In genomic region chr7:141302617-141303016, GRCh38 we compare ENCODE assay signal across 36 cellular contexts.
"Had no signal": no experiment of that assay in that cellular context is flagged by ENCODE, and none has a peak within 500 bp of the region (broad histone marks: within the 10 kb centered on the region; RNA-seq: fewer than 3 reads in every experiment).

No MANE protein-coding gene starts in this region.

- H3K9me3 Mint-ChIP-seq: activated B cell treated with CpG ODN at 0.5 μM for 24 hours; activated CD4-positive, alpha-beta memory T cell treated with anti-CD3 and anti-CD28 coated beads for 36 hours; activated naive CD4-positive, alpha-beta T cell treated with anti-CD3 and anti-CD28 coated beads, Interleukin-2, amount 10 ng/mL, durations not matched to agents 7 days and 5 days; activated naive CD8-positive, alpha-beta T cell treated with anti-CD3 and anti-CD28 coated beads, Interleukin-2, amount 50 U/mL, for 24 hours; activated T-cell treated with anti-CD3 and anti-CD28 coated beads, Interleukin-2, amount 50 U/mL, for 4 hours had no signal

- H3K36me3 Mint-ChIP-seq: activated CD4-positive, alpha-beta memory T cell treated with anti-CD3 and anti-CD28 coated beads for 36 hours; activated naive CD4-positive, alpha-beta T cell treated with anti-CD3 and anti-CD28 coated beads, Interleukin-2, amount 10 ng/mL, durations not matched to agents 7 days and 5 days; activated naive CD8-positive, alpha-beta T cell had no signal

- H3K4me3 Mint-ChIP-seq: activated B cell treated with CpG ODN at 0.5 μM for 24 hours; activated CD4-positive, alpha-beta memory T cell treated with anti-CD3 and anti-CD28 coated beads for 36 hours; activated naive CD4-positive, alpha-beta T cell treated with anti-CD3 and anti-CD28 coated beads, Interleukin-2, amount 10 ng/mL, durations not matched to agents 7 days and 5 days; activated naive CD8-positive, alpha-beta T cell; activated naive CD8-positive, alpha-beta T cell treated with anti-CD3 and anti-CD28 coated beads, Interleukin-2, amount 50 U/mL, for 24 hours; activated T-cell treated with anti-CD3 and anti-CD28 coated beads, Interleukin-2, amount 50 U/mL, for 4 hours; activated T-helper 1 cell treated with anti-CD3 and anti-CD28 coated beads, Interleukin-12 subunit alpha, Interleukin-12 subunit beta, Interleukin-2, Interleukin-4 antibody, amounts not matched to agents 30 ng/mL and 10 ng/mL and 1 ng/mL, durations not matched to agents 14 hours and 24 hours and 36 hours had no signal

- H3K27me3 ChIP-seq: brain microvascular endothelial cell, Peyer's patch had no signal

- H3K27ac Mint-ChIP-seq: activated B cell treated with CpG ODN at 0.5 μM for 24 hours; activated CD4-positive, alpha-beta memory T cell treated with anti-CD3 and anti-CD28 coated beads for 36 hours; activated naive CD4-positive, alpha-beta T cell treated with anti-CD3 and anti-CD28 coated beads, Interleukin-2, amount 10 ng/mL, durations not matched to agents 7 days and 5 days; activated naive CD8-positive, alpha-beta T cell; activated naive CD8-positive, alpha-beta T cell treated with anti-CD3 and anti-CD28 coated beads, Interleukin-2, amount 50 U/mL, for 24 hours; activated T-helper 1 cell treated with anti-CD3 and anti-CD28 coated beads, Interleukin-12 subunit alpha, Interleukin-12 subunit beta, Interleukin-2, Interleukin-4 antibody, amounts not matched to agents 30 ng/mL and 10 ng/mL and 1 ng/mL, durations not matched to agents 14 hours and 24 hours and 36 hours had no signal

- H3K27ac ChIP-seq: brain microvascular endothelial cell, KMS-11, Peyer's patch, VCaP had no signal

- H3K4me3 ChIP-seq: Peyer's patch had no signal

- H3K9me3 ChIP-seq: Peyer's patch had no signal

- H3K36me3 ChIP-seq: brain microvascular endothelial cell, Peyer's patch had no signal

- DNase-seq: activated B cell treated with CpG ODN at 0.5 μM for 24 hours; activated CD4-positive, alpha-beta memory T cell treated with anti-CD3 and anti-CD28 coated beads for 36 hours; activated CD4-positive, alpha-beta T cell treated with anti-CD3 and anti-CD28 coated beads for 4 hours; activated CD4-positive, alpha-beta T cell treated with anti-CD3 and anti-CD28 coated beads, Interleukin-2, amount 50 U/mL, for 1 hour; activated CD4-positive, CD25-positive, alpha-beta regulatory T cell treated with anti-CD3 and anti-CD28 coated beads, Interleukin-2, amount 50 U/mL, for 72 hours; activated CD8-positive, alpha-beta memory T cell treated with anti-CD3 and anti-CD28 coated beads, Interleukin-2, amount 50 U/mL, for 4 hours; activated effector memory CD4-positive, alpha-beta T cell treated with Interleukin-2 at 50 U/mL for 16 hours; activated naive CD4-positive, alpha-beta T cell treated with anti-CD3 and anti-CD28 coated beads, Interleukin-2, amount 10 ng/mL, durations not matched to agents 7 days and 5 days; activated naive CD8-positive, alpha-beta T cell treated with anti-CD3 and anti-CD28 coated beads, Interleukin-2, amount 50 U/mL, for 24 hours; activated T-cell treated with anti-CD3 and anti-CD28 coated beads for 4 hours; activated T-cell treated with anti-CD3 and anti-CD28 coated beads, Interleukin-2, amount 50 U/mL, for 4 hours; aorta; brain microvascular endothelial cell; MM.1S; MV-4-11; NCI-H1092; NCI-H146; NCI-H187; NCI-H2029 treated with DMSO at 0.1 percent for 48 hours; NCI-H2107; NCI-H2171; NCI-H510A; NCI-H526; NCI-H748 treated with DMSO at 0.1 percent for 48 hours; NK-92 treated with Interleukin-12 subunit alpha and Interleukin-12 subunit beta, amount 100 ng/mL, for 24 hours; PC-3; Peyer's patch; RPMI8226; SW 1271; T-helper 1 cell; T-helper 2 cell; T-helper 9 cell had no signal

- H3K4me1 Mint-ChIP-seq: activated B cell treated with CpG ODN at 0.5 μM for 24 hours; activated naive CD4-positive, alpha-beta T cell treated with anti-CD3 and anti-CD28 coated beads, Interleukin-2, amount 10 ng/mL, durations not matched to agents 7 days and 5 days; activated naive CD8-positive, alpha-beta T cell treated with anti-CD3 and anti-CD28 coated beads, Interleukin-2, amount 50 U/mL, for 24 hours had no signal

- H3K4me1 ChIP-seq: Peyer's patch had no signal

- ATAC-seq: activated naive CD8-positive, alpha-beta T cell treated with anti-CD3 and anti-CD28 coated beads, Interleukin-2, amount 50 U/mL, for 24 hours; activated T-cell treated with anti-CD3 and anti-CD28 coated beads, Interleukin-2, amount 50 U/mL, for 4 hours; PC-3 had no signal
